10 cellular contexts compared by ENCODE assay signal in the genomic region with DNA sequence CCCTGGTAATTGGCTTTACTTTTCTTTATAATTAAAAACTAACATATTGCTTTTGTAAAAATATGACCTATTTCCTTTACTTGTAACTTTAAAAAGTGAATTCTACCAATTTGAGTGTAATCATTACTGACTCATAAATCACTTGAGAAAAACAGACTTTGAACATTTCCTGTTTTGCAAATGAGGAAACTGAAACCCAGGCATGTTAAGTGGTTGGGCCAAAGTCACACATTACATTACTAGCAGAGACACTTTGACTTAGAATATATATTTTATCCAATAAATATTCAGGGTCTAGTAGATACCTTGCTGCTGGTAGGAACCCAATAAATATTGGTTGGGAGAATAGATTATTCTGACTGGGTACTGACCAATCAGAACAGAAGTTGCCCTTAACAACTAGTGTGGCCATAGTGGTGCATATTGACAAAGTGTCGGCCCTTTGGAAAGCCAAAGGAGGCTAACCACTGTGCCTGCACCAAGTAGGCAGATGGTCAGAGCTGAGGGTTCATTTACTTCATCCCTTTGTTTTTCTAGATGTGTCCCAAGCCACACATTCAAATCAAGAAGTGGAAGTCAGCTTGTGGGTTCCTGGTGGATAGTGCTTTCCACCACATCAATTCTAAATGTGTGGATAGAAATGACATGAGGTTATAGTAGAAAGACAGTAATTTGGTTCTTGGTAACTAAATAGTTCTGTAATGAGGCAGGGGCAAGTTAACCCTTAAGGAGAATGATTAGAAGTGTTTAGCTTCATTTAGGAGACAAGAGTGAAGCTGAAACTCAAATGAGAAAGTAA.
DNase-seq lines count a peak whose midpoint lies in the region; ATAC-seq, FAIRE-seq and TF ChIP-seq lines count a peak whose summit lies in the region.
"Had no signal": no experiment of that assay in that cellular context is flagged by ENCODE, and none has a peak within 500 bp of the region (broad histone marks: within the 10 kb centered on the region; RNA-seq: fewer than 3 reads in every experiment).

No MANE protein-coding gene starts in this region.

- no peak for TF ChIP-seq POLR2A in GM12892 (IDR thresholded peaks at IDR 0.05; ENCODE audit: low read depth, low read length)

- ATAC-seq in GM21381 (IDR thresholded peaks at IDR 0.05; ENCODE audit: unreplicated experiment) (peak; percentile 78), HG03432 (IDR thresholded peaks at IDR 0.05; ENCODE audit: unreplicated experiment) (peak; percentile 77)

- DNase-seq in GM12892 (ENCODE audit: insufficient read length) (no peak), fibroblast of gingiva (ENCODE audit: low read depth) (peak; percentile 30), SHP77 treated with DMSO at 0.1 percent for 48 hours (lab: John Stamatoyannopoulos, UW) (no peak), urothelium cell line (ENCODE audit: low spot score) (no peak), Ammon's horn (ENCODE audit: low spot score) (no peak)
- no peak for DNase-seq in stimulated activated CD4-positive, alpha-beta T cell treated with anti-CD3 and anti-CD28 coated beads, Interleukin-4, amount 100 ng/mL, for 4 hours
- DNase-seq: adrenal gland, kidney glomerular epithelial cell had no signal

- peak; percentile 40 for FAIRE-seq in GM12892 (lab: Jason Lieb, UNC)
- FAIRE-seq in urothelium cell line (lab: Jason Lieb, UNC) = no peak
